ENCODE assay signal across 8 cellular contexts in the genomic region with DNA sequence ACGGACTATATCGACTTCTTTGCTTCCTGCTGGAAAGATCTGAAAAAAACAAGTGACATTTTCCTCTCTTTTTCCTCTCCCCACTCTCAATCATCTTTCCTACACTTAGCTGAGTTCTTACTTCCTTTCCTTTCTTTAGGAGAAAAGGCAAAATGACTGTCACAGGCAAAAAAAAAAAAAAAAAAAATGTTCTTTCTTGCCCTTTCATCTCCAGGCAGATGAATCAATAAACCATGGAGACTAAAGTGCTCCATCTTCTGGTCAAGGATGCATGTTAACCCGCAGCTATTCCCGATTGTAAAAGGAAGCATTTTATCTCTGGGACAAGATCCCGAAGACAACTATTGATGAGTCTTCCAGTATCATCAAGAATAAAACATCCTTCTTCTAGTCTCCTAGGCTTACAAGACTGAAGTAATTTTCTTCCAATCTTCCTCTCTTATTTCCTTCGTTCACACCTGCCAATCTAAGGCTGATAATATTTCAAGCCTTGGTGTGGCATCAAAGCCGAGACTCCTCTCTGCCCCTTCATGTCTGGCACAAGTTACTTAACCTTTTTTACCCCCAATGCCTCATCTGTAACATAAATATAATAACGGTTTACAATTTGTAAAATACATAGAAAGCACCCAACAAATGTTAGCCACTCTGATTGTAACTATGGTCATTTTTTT.
A peak's percentile ranks its signal among the peaks of the same experiment; 100 is the strongest.
DNase-seq lines count a peak whose midpoint lies in the region; ATAC-seq, FAIRE-seq and TF ChIP-seq lines count a peak whose summit lies in the region.

No MANE protein-coding gene starts in this region.

- H3K4me3 Mint-ChIP-seq in T-helper 17 cell = peak overlapping the region; percentile 25
- H3K4me3 Mint-ChIP-seq in stimulated activated memory B cell treated with anti-CD40 and anti-IgM and Interleukin-4, amounts not matched to agents 10 μg/mL and 1 μg/mL and 100 μg/mL, for 72 hours = peak overlapping the region; percentile 56

- DNase-seq in D721Med (ENCODE audit: insufficient read length, low spot score) = no peak
- DNase-seq in IMR-90 = peak; percentile 67
- DNase-seq in T-helper 17 cell = no peak
- no peak for DNase-seq in left ventricle myocardium inferior
- DNase-seq in GF-D8 (lab: John Stamatoyannopoulos, UW) = no peak
- DNase-seq in ovary = no peak

- H3K4me1 ChIP-seq in IMR-90 (ENCODE audit: control insufficient read depth, insufficient read depth, low read length) (peaks cover 2% of the 10 kb centered on the region; the same call in 1 of the 2 replicates), left ventricle myocardium inferior (no peaks in the 10 kb centered on the region), ovary (ENCODE audit: insufficient read depth) (peaks cover 3% of the 10 kb centered on the region)

- dilution Hi-C loops in IMR-90 (cut with HindIII; ENCODE audit: low sequenced_read_pairs, unreplicated experiment) = no loop called here

- no peak overlapping the region; the same call in 1 of the 2 replicates for H3K9ac ChIP-seq in IMR-90 (ENCODE audit: low read depth, low read length)

- H3K36me3 ChIP-seq in IMR-90 (ENCODE audit: control insufficient read depth, insufficient read depth, low read length) = no peaks in the 10 kb centered on the region
- H3K36me3 ChIP-seq in left ventricle myocardium inferior = no peaks in the 10 kb centered on the region
- no peaks in the 10 kb centered on the region for H3K36me3 ChIP-seq in ovary

- in situ Hi-C loops in IMR-90 (cut with MboI; ENCODE audit: low sequenced_read_pairs) = no loop called here

- no peaks in the 10 kb centered on the region for H3K79me1 ChIP-seq in IMR-90 (ENCODE audit: low read depth in 1 of 2, low read length in 2 of 2)

- no peak overlapping the region for H4K91ac ChIP-seq in IMR-90 (ENCODE audit: insufficient read depth, low read depth, low read length)

- no peak overlapping the region for H2AFZ ChIP-seq in IMR-90 (replicated peaks; ENCODE audit: low read length, poor library complexity)

- no peaks in the 10 kb centered on the region for H3K36me3 Mint-ChIP-seq in T-helper 17 cell (ENCODE audit: low read depth)
- H3K36me3 Mint-ChIP-seq in stimulated activated memory B cell treated with anti-CD40 and anti-IgM and Interleukin-4, amounts not matched to agents 10 μg/mL and 1 μg/mL and 100 μg/mL, for 72 hours = no peaks in the 10 kb centered on the region

- H3K4me3 ChIP-seq in IMR-90 (ENCODE audit: insufficient read depth, low read depth, low read length) (no peak overlapping the region), left ventricle myocardium inferior (no peak overlapping the region), ovary (no peak overlapping the region)

- H3K27me3 ChIP-seq in IMR-90 (ENCODE audit: control insufficient read depth, insufficient read depth, low read length) (no peaks in the 10 kb centered on the region), left ventricle myocardium inferior (ENCODE audit: low read depth) (no peaks in the 10 kb centered on the region), ovary (no peaks in the 10 kb centered on the region)

- TF ChIP-seq EP300 in ovary (IDR thresholded peaks at IDR 0.05) = no peak

- no peak overlapping the region for H2AK9ac ChIP-seq in IMR-90 (replicated peaks; ENCODE audit: low read depth, low read length, poor library complexity)

- peaks cover 9% of the 10 kb centered on the region for H3K4me1 Mint-ChIP-seq in T-helper 17 cell
- H3K4me1 Mint-ChIP-seq in stimulated activated memory B cell treated with anti-CD40 and anti-IgM and Interleukin-4, amounts not matched to agents 10 μg/mL and 1 μg/mL and 100 μg/mL, for 72 hours = peaks cover 11% of the 10 kb centered on the region

- peak overlapping the region; percentile 2 to 54; a peak in 2 of 4 replicates for H4K8ac ChIP-seq in IMR-90 (ENCODE audit: low read depth in 2 of 2, low read length in 2 of 2)

- peak overlapping the region; percentile 76 for H3K27ac Mint-ChIP-seq in T-helper 17 cell
- H3K27ac Mint-ChIP-seq in stimulated activated memory B cell treated with anti-CD40 and anti-IgM and Interleukin-4, amounts not matched to agents 10 μg/mL and 1 μg/mL and 100 μg/mL, for 72 hours = peak overlapping the region; percentile 71

- peak overlapping the region; percentile 47 for H2BK5ac ChIP-seq in IMR-90 (ENCODE audit: low read depth, low read length, poor library complexity, severe bottlenecking)

- WGBS in IMR-90 (ENCODE audit: extremely low coverage in 2 of 2, insufficient read length in 1 of 2), 2 experiments = 45% methylated on average over 7 of the region's 8 CpGs; no CpG with 5 or more reads in 1 of the 2 experiments
- WGBS in ovary, 3 donors = 37 to 52% (median 46%) methylated on average over 8 of the region's 8 CpGs

- FAIRE-seq in D721Med (lab: Jason Lieb, UNC) = no peak

- H3K14ac ChIP-seq in IMR-90 (replicated peaks; ENCODE audit: low read depth, low read length) = no peak overlapping the region

- H3K4ac ChIP-seq in IMR-90 (ENCODE audit: low read depth, low read length) = no peak overlapping the region

- peak; percentile 72 for TF ChIP-seq RAD21 in IMR-90 (IDR thresholded peaks at IDR 0.05; ENCODE audit: low read length)

- no TSS peak for BruUV-seq in IMR-90 (replicated peaks; lab: Mats Ljungman, UMichigan)

- no peak overlapping the region for H3K4me2 ChIP-seq in IMR-90 (ENCODE audit: low read depth, low read length)

- no peaks in the 10 kb centered on the region for H3K9me3 ChIP-seq in IMR-90 (ENCODE audit: control insufficient read depth, insufficient read depth, low read length)
- H3K9me3 ChIP-seq in T-helper 17 cell (ENCODE audit: control insufficient read depth, low read length, poor library complexity, severe bottlenecking) = no peaks in the 10 kb centered on the region
- H3K9me3 ChIP-seq in left ventricle myocardium inferior (replicated peaks) = no peaks in the 10 kb centered on the region
- no peaks in the 10 kb centered on the region for H3K9me3 ChIP-seq in ovary

- no peaks in the 10 kb centered on the region for H3K9me3 Mint-ChIP-seq in stimulated activated memory B cell treated with anti-CD40 and anti-IgM and Interleukin-4, amounts not matched to agents 10 μg/mL and 1 μg/mL and 100 μg/mL, for 72 hours

- H2BK20ac ChIP-seq in IMR-90 (ENCODE audit: low read depth, low read length) = peak overlapping the region; percentile 56; the same call in 1 of the 2 replicates

- H3K18ac ChIP-seq in IMR-90 (ENCODE audit: low read depth, low read length) = peak overlapping the region; percentile 11; the same call in 1 of the 2 replicates

- H3K56ac ChIP-seq in IMR-90 (ENCODE audit: extremely low read depth, insufficient read depth, low read length) = peak overlapping the region; percentile 35; the same call in 1 of the 2 replicates

- TF ChIP-seq POLR2A in IMR-90 (IDR thresholded peaks at IDR 0.05; ENCODE audit: low read depth, low read length) (no peak), ovary (IDR thresholded peaks at IDR 0.05) (no peak)

- H3K9me1 ChIP-seq in IMR-90 (ENCODE audit: insufficient read depth, low read length) = no peaks in the 10 kb centered on the region

- no peaks in the 10 kb centered on the region for H3K27me3 Mint-ChIP-seq in T-helper 17 cell
- no peaks in the 10 kb centered on the region for H3K27me3 Mint-ChIP-seq in stimulated activated memory B cell treated with anti-CD40 and anti-IgM and Interleukin-4, amounts not matched to agents 10 μg/mL and 1 μg/mL and 100 μg/mL, for 72 hours

- H2BK120ac ChIP-seq in IMR-90 (ENCODE audit: low read depth, low read length) = peak overlapping the region; percentile 28; the same call in 1 of the 2 replicates

- peak overlapping the region; percentile 13; the same call in 1 of the 3 replicates for H2BK15ac ChIP-seq in IMR-90 (ENCODE audit: low read depth, low read length)

- POLR2A ChIA-PET in IMR-90 (lab: Charles Lee; ENCODE audit: unreplicated experiment) = no interaction called here

- H2AK5ac ChIP-seq in IMR-90 (ENCODE audit: low read depth, low read length) = peak overlapping the region; percentile 10; the same call in 1 of the 2 replicates

- no peak overlapping the region for H3K27ac ChIP-seq in IMR-90 (ENCODE audit: insufficient read depth, low read length)
- H3K27ac ChIP-seq in left ventricle myocardium inferior (replicated peaks) = no peak overlapping the region
- H3K27ac ChIP-seq in ovary = no peak overlapping the region

- peak; percentile 82 for ATAC-seq in IMR-90 (ENCODE audit: low read depth)
- no peak for ATAC-seq in T-helper 17 cell
- ATAC-seq in stimulated activated memory B cell treated with anti-CD40 and anti-IgM and Interleukin-4, amounts not matched to agents 10 μg/mL and 1 μg/mL and 100 μg/mL, for 72 hours = no peak
- ATAC-seq in HG03354 (IDR thresholded peaks at IDR 0.05; ENCODE audit: poor library complexity, severe bottlenecking, unreplicated experiment) = no peak

- TF ChIP-seq CTCF in D721Med (IDR thresholded peaks at IDR 0.05; ENCODE audit: insufficient read depth, missing control alignments) = peak; percentile 41
- peak; percentile 70 for TF ChIP-seq CTCF in IMR-90 (conservative IDR thresholded peaks at IDR 0.05; ENCODE audit: low read depth, low read length)
- peak; percentile 59 for TF ChIP-seq CTCF in left ventricle myocardium inferior (IDR thresholded peaks at IDR 0.05; ENCODE audit: borderline replicate concordance)
- TF ChIP-seq CTCF in ovary (IDR thresholded peaks at IDR 0.05) = peak in 1 of 3 donors; percentile 21

- intact Hi-C loops in IMR-90 (cut with micrococcal nuclease) = loop anchor here (5.0 kb wide), 1 partner anchor 36 kb away; no protein-coding TSS in a partner anchor
- intact Hi-C loops in left ventricle myocardium inferior (cut with micrococcal nuclease) = no loop called here
- intact Hi-C loops in ovary (cut with DNase I) = no loop called here

- CTCF ChIA-PET in IMR-90 (lab: Yijun Ruan, JAX) = interaction anchor here (0.6 to 1.0 kb wide), 6 partner anchors 10 to 1626 kb away, joined by 3 to 9 read pairs (median 3); no protein-coding TSS in a partner anchor

- no peak overlapping the region for H4K5ac ChIP-seq in IMR-90 (ENCODE audit: low read depth, low read length)

- H4K20me1 ChIP-seq in IMR-90 (ENCODE audit: insufficient read depth, low read length) = no peaks in the 10 kb centered on the region

- no peak overlapping the region for H3K23ac ChIP-seq in IMR-90 (ENCODE audit: low read depth, low read length)

TF ChIP-seq in IMR-90, 13 proteins besides CTCF, POLR2A, EP300 and RAD21 (continues in another document):
- TF ChIP-seq MXI1 (IDR thresholded peaks at IDR 0.05; ENCODE audit: borderline replicate concordance, low read depth, low read length) = no peak
- TF ChIP-seq, protein P1, sequence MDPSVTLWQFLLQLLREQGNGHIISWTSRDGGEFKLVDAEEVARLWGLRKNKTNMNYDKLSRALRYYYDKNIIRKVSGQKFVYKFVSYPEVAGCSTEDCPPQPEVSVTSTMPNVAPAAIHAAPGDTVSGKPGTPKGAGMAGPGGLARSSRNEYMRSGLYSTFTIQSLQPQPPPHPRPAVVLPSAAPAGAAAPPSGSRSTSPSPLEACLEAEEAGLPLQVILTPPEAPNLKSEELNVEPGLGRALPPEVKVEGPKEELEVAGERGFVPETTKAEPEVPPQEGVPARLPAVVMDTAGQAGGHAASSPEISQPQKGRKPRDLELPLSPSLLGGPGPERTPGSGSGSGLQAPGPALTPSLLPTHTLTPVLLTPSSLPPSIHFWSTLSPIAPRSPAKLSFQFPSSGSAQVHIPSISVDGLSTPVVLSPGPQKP (IDR thresholded peaks at IDR 0.05; ENCODE audit: borderline replicate concordance, low read depth, low read length) = no peak
- no peak for TF ChIP-seq FOS (IDR thresholded peaks at IDR 0.05; ENCODE audit: low read depth, low read length)
- no peak for TF ChIP-seq BHLHE40 (IDR thresholded peaks at IDR 0.05; ENCODE audit: low read depth, low read length)
